ENCODE assay signal across 20 cellular contexts in genomic region chr12:115923851-115924250, GRCh38.
"Had no signal": no experiment of that assay in that cellular context is flagged by ENCODE, and none has a peak within 500 bp of the region (broad histone marks: within the 10 kb centered on the region; RNA-seq: fewer than 3 reads in every experiment).

No MANE protein-coding gene starts in this region.

- H3K4me3 ChIP-seq: SJSA1, SK-N-MC had no signal

- H3K27ac ChIP-seq: SJSA1, SK-N-MC had no signal

- H3K36me3 ChIP-seq: SJSA1 had no signal

- DNase-seq: KBM-7, MV-4-11, NCI-H1048, NCI-H1105, NCI-H1417, NCI-H1436 treated with DMSO at 0.1 percent for 48 hours, NCI-H1694, NCI-H187 treated with DMSO at 0.1 percent for 48 hours, NCI-H2029 treated with DMSO at 0.1 percent for 48 hours, NCI-H2171 treated with DMSO at 0.1 percent for 48 hours, NCI-H345, NCI-H446 treated with DMSO at 0.1 percent for 48 hours, NCI-H510A treated with DMSO at 0.1 percent for 48 hours, NCI-H526, NCI-H82, Right ventricle myocardium superior, RPMI8226, SIG-M5 had no signal

- H3K27me3 ChIP-seq: SJSA1 had no signal
